In the genomic region with DNA sequence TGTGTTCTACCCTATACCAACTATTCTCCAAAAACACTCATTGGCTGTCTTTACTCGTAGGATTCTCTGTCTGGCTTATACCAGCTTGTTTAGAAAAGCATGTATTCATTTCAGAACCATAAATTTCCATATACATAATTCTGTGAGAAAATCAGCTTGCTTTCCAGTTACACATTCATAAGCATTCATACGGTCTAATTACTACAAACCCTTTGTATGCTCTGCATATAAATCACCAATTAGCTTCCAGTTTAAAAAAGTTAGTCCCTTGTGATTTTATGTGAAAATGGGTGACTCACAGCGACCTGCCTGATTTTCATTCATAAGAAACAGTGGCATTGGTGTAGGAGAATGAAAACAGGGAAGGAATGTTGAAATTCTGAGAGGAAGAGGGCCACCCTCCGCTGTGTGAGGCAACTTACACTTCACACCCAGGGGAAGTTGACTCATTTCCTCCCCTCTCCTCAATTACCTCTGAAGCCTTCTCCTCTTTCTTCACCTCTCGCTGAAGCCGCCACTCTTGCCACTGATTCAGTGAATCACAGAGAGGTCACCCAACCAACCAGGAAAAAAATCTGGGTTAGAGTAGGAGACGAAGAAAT, we compare ENCODE assay signal across 1 cellular context.
A peak's percentile ranks its signal among the peaks of the same experiment; 100 is the strongest.
TF ChIP-seq lines count a peak whose summit lies in the region.

No MANE protein-coding gene starts in this region.

TF ChIP-seq in HCT116, 20 proteins besides CTCF, POLR2A, EP300 and RAD21 (continued from another document):
- TF ChIP-seq ELF1 (IDR thresholded peaks at IDR 0.05; ENCODE audit: borderline replicate concordance, low read depth) (no peak; the same call in 1 of the 2 replicates), JUND (IDR thresholded peaks at IDR 0.05) (peak; percentile 95)
- TF ChIP-seq, protein P1, sequence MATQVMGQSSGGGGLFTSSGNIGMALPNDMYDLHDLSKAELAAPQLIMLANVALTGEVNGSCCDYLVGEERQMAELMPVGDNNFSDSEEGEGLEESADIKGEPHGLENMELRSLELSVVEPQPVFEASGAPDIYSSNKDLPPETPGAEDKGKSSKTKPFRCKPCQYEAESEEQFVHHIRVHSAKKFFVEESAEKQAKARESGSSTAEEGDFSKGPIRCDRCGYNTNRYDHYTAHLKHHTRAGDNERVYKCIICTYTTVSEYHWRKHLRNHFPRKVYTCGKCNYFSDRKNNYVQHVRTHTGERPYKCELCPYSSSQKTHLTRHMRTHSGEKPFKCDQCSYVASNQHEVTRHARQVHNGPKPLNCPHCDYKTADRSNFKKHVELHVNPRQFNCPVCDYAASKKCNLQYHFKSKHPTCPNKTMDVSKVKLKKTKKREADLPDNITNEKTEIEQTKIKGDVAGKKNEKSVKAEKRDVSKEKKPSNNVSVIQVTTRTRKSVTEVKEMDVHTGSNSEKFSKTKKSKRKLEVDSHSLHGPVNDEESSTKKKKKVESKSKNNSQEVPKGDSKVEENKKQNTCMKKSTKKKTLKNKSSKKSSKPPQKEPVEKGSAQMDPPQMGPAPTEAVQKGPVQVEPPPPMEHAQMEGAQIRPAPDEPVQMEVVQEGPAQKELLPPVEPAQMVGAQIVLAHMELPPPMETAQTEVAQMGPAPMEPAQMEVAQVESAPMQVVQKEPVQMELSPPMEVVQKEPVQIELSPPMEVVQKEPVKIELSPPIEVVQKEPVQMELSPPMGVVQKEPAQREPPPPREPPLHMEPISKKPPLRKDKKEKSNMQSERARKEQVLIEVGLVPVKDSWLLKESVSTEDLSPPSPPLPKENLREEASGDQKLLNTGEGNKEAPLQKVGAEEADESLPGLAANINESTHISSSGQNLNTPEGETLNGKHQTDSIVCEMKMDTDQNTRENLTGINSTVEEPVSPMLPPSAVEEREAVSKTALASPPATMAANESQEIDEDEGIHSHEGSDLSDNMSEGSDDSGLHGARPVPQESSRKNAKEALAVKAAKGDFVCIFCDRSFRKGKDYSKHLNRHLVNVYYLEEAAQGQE (IDR thresholded peaks at IDR 0.05; ENCODE audit: low read depth), result no peak
